In genomic region chr15:84919268-84919667, GRCh38 we compare ENCODE assay signal across 16 cellular contexts. TPM values are rescaled to one million over a fixed set of nuclear protein-coding genes. Genes with fewer than 3 reads are reported as not detected.
DNase-seq lines count a peak whose midpoint lies in the region; ATAC-seq, FAIRE-seq and TF ChIP-seq lines count a peak whose summit lies in the region.
"Had no signal": no experiment of that assay in that cellular context is flagged by ENCODE, and none has a peak within 500 bp of the region (broad histone marks: within the 10 kb centered on the region; RNA-seq: fewer than 3 reads in every experiment).

No MANE protein-coding gene starts in this region.

- BruUV-seq in IMR-90 (replicated peaks; lab: Mats Ljungman, UMichigan) (no TSS peak), K562 (replicated peaks; lab: Mats Ljungman, UMichigan) (no TSS peak)

- no peak overlapping the region for H3K9ac ChIP-seq in IMR-90 (ENCODE audit: low read depth, low read length)
- no peak overlapping the region for H3K9ac ChIP-seq in K562 (ENCODE audit: insufficient read depth in 1 of 2, low read depth in 2 of 2, low read length in 2 of 2)
- H3K9ac ChIP-seq: BLaER1 treated with 17β-estradiol and CSF1 and Interleukin-3, amounts not matched to agents 10 nM and 100 nM had no signal

- H3K27me3 ChIP-seq in IMR-90 (ENCODE audit: control insufficient read depth, insufficient read depth, low read length) (no peaks in the 10 kb centered on the region; the same call in 1 of the 2 replicates), K562 (ENCODE audit: control insufficient read depth in 2 of 2, insufficient read depth in 2 of 2, low read length in 2 of 2) (no peaks in the 10 kb centered on the region), tibial artery (no peaks in the 10 kb centered on the region)
- H3K27me3 ChIP-seq: BLaER1 treated with 17β-estradiol and CSF1 and Interleukin-3, amounts not matched to agents 10 nM and 100 nM had no signal

- H2BK15ac ChIP-seq in IMR-90 (ENCODE audit: low read depth, low read length), result peak overlapping the region; percentile 40; the same call in 1 of the 3 replicates

- no peak overlapping the region for H2BK5ac ChIP-seq in IMR-90 (ENCODE audit: low read depth, low read length, poor library complexity, severe bottlenecking)

- H2AFZ ChIP-seq in IMR-90 (replicated peaks; ENCODE audit: low read length, poor library complexity) (no peak overlapping the region), K562 (ENCODE audit: low read depth, low read length) (no peak overlapping the region)
- H2AFZ ChIP-seq: GM23338 had no signal

- H3K9me1 ChIP-seq in IMR-90 (ENCODE audit: insufficient read depth, low read length) (peaks cover 4% of the 10 kb centered on the region; the same call in 1 of the 2 replicates), K562 (ENCODE audit: control insufficient read depth, insufficient read depth, low read length) (no peaks in the 10 kb centered on the region)

- H3K27ac ChIP-seq in IMR-90 (ENCODE audit: insufficient read depth, low read length), result no peak overlapping the region
- no peak overlapping the region for H3K27ac ChIP-seq in K562 (ENCODE audit: extremely low read depth, low read depth, low read length)
- H3K27ac ChIP-seq in tibial artery, result peak overlapping the region; percentile 4 to 39
- H3K27ac ChIP-seq: BLaER1 treated with 17β-estradiol and CSF1 and Interleukin-3, amounts not matched to agents 10 nM and 100 nM had no signal

- no peak for TF ChIP-seq EP300 in K562 (IDR thresholded peaks at IDR 0.05; ENCODE audit: low read length)

- TF ChIP-seq RAD21 in IMR-90 (IDR thresholded peaks at IDR 0.05; ENCODE audit: low read length) (no peak), K562 (CRISPR knock-in tag; conservative IDR thresholded peaks at IDR 0.05 in 1 of 2, IDR thresholded peaks at IDR 0.05 in 1 of 2) (no peak)

- no peak overlapping the region for H3K4me2 ChIP-seq in IMR-90 (ENCODE audit: low read depth, low read length)
- no peak overlapping the region for H3K4me2 ChIP-seq in K562 (ENCODE audit: insufficient read depth, low read length)
- H3K4me2 ChIP-seq: BLaER1 treated with 17β-estradiol and CSF1 and Interleukin-3, amounts not matched to agents 10 nM and 100 nM; GM23338 had no signal

- H3K36me3 ChIP-seq in IMR-90 (ENCODE audit: control insufficient read depth, insufficient read depth, low read length) (no peaks in the 10 kb centered on the region), K562 (ENCODE audit: control insufficient read depth, insufficient read depth, low read length) (no peaks in the 10 kb centered on the region), tibial artery (no peaks in the 10 kb centered on the region)
- H3K36me3 ChIP-seq: BLaER1 treated with 17β-estradiol and CSF1 and Interleukin-3, amounts not matched to agents 10 nM and 100 nM had no signal

- no peak overlapping the region for H3K14ac ChIP-seq in IMR-90 (replicated peaks; ENCODE audit: low read depth, low read length)

- H3K4ac ChIP-seq in IMR-90 (ENCODE audit: low read depth, low read length), result no peak overlapping the region

- dilution Hi-C loops in IMR-90 (cut with HindIII; ENCODE audit: low sequenced_read_pairs, unreplicated experiment), result no loop called here

- H4K8ac ChIP-seq in IMR-90 (ENCODE audit: low read depth in 2 of 2, low read length in 2 of 2), result no peak overlapping the region

- H2BK20ac ChIP-seq in IMR-90 (ENCODE audit: low read depth, low read length), result no peak overlapping the region

- no peaks in the 10 kb centered on the region for H3K9me3 ChIP-seq in IMR-90 (ENCODE audit: control insufficient read depth, insufficient read depth, low read length)
- no peaks in the 10 kb centered on the region for H3K9me3 ChIP-seq in K562 (replicated peaks; ENCODE audit: control insufficient read depth, insufficient read depth, low read depth, low read length)
- no peaks in the 10 kb centered on the region for H3K9me3 ChIP-seq in tibial artery
- H3K9me3 ChIP-seq: BLaER1 treated with 17β-estradiol and CSF1 and Interleukin-3, amounts not matched to agents 10 nM and 100 nM had no signal

- H3K79me1 ChIP-seq in IMR-90 (ENCODE audit: low read depth in 1 of 2, low read length in 2 of 2), result no peaks in the 10 kb centered on the region

- no peak for TF ChIP-seq POLR2A in IMR-90 (IDR thresholded peaks at IDR 0.05; ENCODE audit: low read depth, low read length)
- no peak for TF ChIP-seq POLR2A in K562 (conservative IDR thresholded peaks at IDR 0.05)

- H4K20me1 ChIP-seq in IMR-90 (ENCODE audit: insufficient read depth, low read length) (no peaks in the 10 kb centered on the region), K562 (replicated peaks; ENCODE audit: control insufficient read depth, insufficient read depth, low read length) (no peaks in the 10 kb centered on the region)
- H4K20me1 ChIP-seq: BLaER1 treated with 17β-estradiol and CSF1 and Interleukin-3, amounts not matched to agents 10 nM and 100 nM had no signal

- POLR2A ChIA-PET in IMR-90 (lab: Charles Lee; ENCODE audit: unreplicated experiment) (no interaction called here), K562 (lab: Yijun Ruan, JAX) (interaction anchor here (1.0 to 1.1 kb wide), 2 partner anchors 13 to 78 kb away, joined by 3 read pairs; no protein-coding TSS in a partner anchor)

- H2AK9ac ChIP-seq in IMR-90 (replicated peaks; ENCODE audit: low read depth, low read length, poor library complexity), result no peak overlapping the region

- FAIRE-seq in K562 (lab: Jason Lieb, UNC), result peak; percentile 46
- FAIRE-seq: GM12878, GM18507 had no signal

- no peak overlapping the region for H3K4me3 ChIP-seq in IMR-90 (ENCODE audit: insufficient read depth, low read depth, low read length)
- no peak overlapping the region for H3K4me3 ChIP-seq in K562
- H3K4me3 ChIP-seq in tibial artery, result no peak overlapping the region
- H3K4me3 ChIP-seq: BLaER1 treated with 17β-estradiol and CSF1 and Interleukin-3, amounts not matched to agents 10 nM and 100 nM; GM12878; GM23338 had no signal

- H2BK120ac ChIP-seq in IMR-90 (ENCODE audit: low read depth, low read length), result no peak overlapping the region

- no peak overlapping the region for H3K56ac ChIP-seq in IMR-90 (ENCODE audit: extremely low read depth, insufficient read depth, low read length)

- DNase-seq in IMR-90 (no peak), NCI-H2171 (lab: John Stamatoyannopoulos, UW) (peak; percentile 4), K562 (ENCODE audit: extremely low read depth in 1 of 4, low spot score in 3 of 4) (no peak), tibial artery (no peak), SW480 (ENCODE audit: low spot score) (no peak), A172 (ENCODE audit: low spot score) (no peak)
- DNase-seq: ACHN; CD4-positive, CD25-positive, alpha-beta regulatory T cell; DMS79; H7 had no signal

- TF ChIP-seq CTCF in IMR-90 (conservative IDR thresholded peaks at IDR 0.05; ENCODE audit: low read depth, low read length), result no peak
- TF ChIP-seq CTCF in K562 (IDR thresholded peaks at IDR 0.05 in 2 of 3, conservative IDR thresholded peaks at IDR 0.05 in 1 of 3; ENCODE audit: insufficient read depth in 2 of 3, low read depth in 1 of 3, low read length in 3 of 3), result no peak
- TF ChIP-seq CTCF in tibial artery (IDR thresholded peaks at IDR 0.05), result no peak

- peaks cover 7% of the 10 kb centered on the region; the same call in 1 of the 2 replicates for H3K4me1 ChIP-seq in IMR-90 (ENCODE audit: control insufficient read depth, insufficient read depth, low read length)
- peaks cover 15 to 20% of the 10 kb centered on the region in 2 experiments for H3K4me1 ChIP-seq in K562 (replicated peaks in 1 of 2; ENCODE audit: control insufficient read depth in 2 of 2, insufficient read depth in 2 of 2, low read length in 2 of 2)
- peaks cover 4 to 30% (median 22%) of the 10 kb centered on the region in 4 donors for H3K4me1 ChIP-seq in tibial artery

- no peak overlapping the region for H3K23ac ChIP-seq in IMR-90 (ENCODE audit: low read depth, low read length)

- in situ Hi-C loops in IMR-90 (cut with MboI; ENCODE audit: low sequenced_read_pairs), result no loop called here
- in situ Hi-C loops in K562 (cut with MboI), result no loop called here

- CTCF ChIA-PET in IMR-90 (lab: Yijun Ruan, JAX), result no interaction called here
- CTCF ChIA-PET in K562 (lab: Yijun Ruan, JAX; ENCODE audit: low intra/inter-chr PET ratio), result no interaction called here

- H3K18ac ChIP-seq in IMR-90 (ENCODE audit: low read depth, low read length), result no peak overlapping the region

- H4K91ac ChIP-seq in IMR-90 (ENCODE audit: insufficient read depth, low read depth, low read length), result no peak overlapping the region

- H4K5ac ChIP-seq in IMR-90 (ENCODE audit: low read depth, low read length), result no peak overlapping the region

- no peak overlapping the region for H2AK5ac ChIP-seq in IMR-90 (ENCODE audit: low read depth, low read length)

- intact Hi-C loops in IMR-90 (cut with micrococcal nuclease) (no loop called here), K562 (cut with micrococcal nuclease) (no loop called here), tibial artery (cut with DNase I; ENCODE audit: low total_unique reads) (no loop called here)

- H3K79me2 ChIP-seq in K562 (ENCODE audit: control insufficient read depth, insufficient read depth, low read length), result no peaks in the 10 kb centered on the region

- ATAC-seq in IMR-90 (ENCODE audit: low read depth), result no peak
- ATAC-seq in K562, result no peak
- ATAC-seq: GM12878, GM23338 had no signal

TF ChIP-seq in K562, 482 proteins besides CTCF, POLR2A, EP300 and RAD21 (continues in another document):
- peak; percentile 93 for TF ChIP-seq NFIC (IDR thresholded peaks at IDR 0.05)

RNA-seq across cellular contexts. Expression of gene SLC28A1, which starts 34.8 kb away (rescaled TPM):
- total RNA-seq in IMR-90 (2012; rRNA removed) (not detected in 2 replicates), K562 (2014; rRNA removed) (not detected in 2 replicates), K562 (2014; rRNA removed; fragmentation: Illumina TruSeq; extraction: Trizol) (not detected in 2 replicates), K562 (2015; rRNA removed; fragmentation: Illumina TruSeq; extraction: Trizol) (not detected in 2 replicates), K562 (2021) (not detected in 2 replicates)
- polyA plus RNA-seq in IMR-90 (2012; rRNA removed) (not detected in 2 replicates), K562 (2011; rRNA removed) (not detected in 2 replicates), K562 (2014; fragmentation: Illumina TruSeq; extraction: Trizol) (not detected in 2 replicates), K562 (2014; fragmentation: Nextera tagmentation; extraction: Ambion mirVana) (under 1 TPM in 1 of 2 experiments, not detected in 1; 0.04 TPM), K562 (2014; rRNA removed) (not detected in 2 replicates)
- 0.01 TPM in 1 of 2 replicates, not detected in the other for polyA plus RNA-seq in IMR-90 (2012; cell fraction: cytosol; rRNA removed)
- not detected in 2 replicates for polyA plus RNA-seq in IMR-90 (2012; cell fraction: nucleus; rRNA removed; ENCODE audit: low replicate concordance)
- total RNA-seq in K562 (2011; cell fraction: chromatin; rRNA removed; ENCODE audit: low replicate concordance), result 0.14 TPM in 1 of 2 replicates, not detected in the other
- total RNA-seq in K562 (2011; cell fraction: nucleolus; rRNA removed), result 0.26 TPM in 1 of 2 replicates, not detected in the other
- 0.15 TPM in 1 of 2 replicates, not detected in the other for total RNA-seq in K562 (2011; cell fraction: nucleoplasm; rRNA removed)
- polyA plus RNA-seq in K562 (2011; cell fraction: cytosol; rRNA removed), result 0.06 TPM in 1 of 2 replicates, not detected in the other
- polyA plus RNA-seq in K562 (2011; cell fraction: nucleus; rRNA removed), result 0.06 TPM in 1 of 2 replicates, not detected in the other
- polyA plus RNA-seq in K562 (2012), result not detected in 2 replicates
- polyA minus RNA-seq in K562 (2011; rRNA and poly(A)+ RNA removed), result not detected in 2 replicates
- polyA minus RNA-seq in K562 (2011; cell fraction: cytosol; rRNA and poly(A)+ RNA removed), result not detected in 2 replicates
- polyA minus RNA-seq in K562 (2011; cell fraction: nucleus; rRNA and poly(A)+ RNA removed), result not detected in 2 replicates
- total RNA-seq in A172 (2014; rRNA removed; shearing (Covaris generic)), result not detected in 2 replicates
- total RNA-seq: CD4-positive, CD25-positive, alpha-beta regulatory T cell; G401; GM12878; GM23338; H7 had no signal
- polyA plus RNA-seq: CD4-positive, CD25-positive, alpha-beta regulatory T cell; GM12878; GM23338; IgD-negative memory B cell had no signal

Comparison
In these comparisons a context has a peak if more than half of its experiments do, and no peak if none do; other contexts are left out.
1. H3K27ac ChIP-seq: peak in tibial artery (2 of 2); none in IMR-90 (single experiment) and K562 (single experiment).